In genomic region chr5:154761062-154761740, GRCh38 we compare ENCODE assay signal across 1 cellular context.
TF ChIP-seq lines count a peak whose summit lies in the region.

No MANE protein-coding gene starts in this region.

TF ChIP-seq in GM12878, 131 proteins besides CTCF, POLR2A, EP300 and RAD21 (continued from another document and continues in another):
- TF ChIP-seq EZH2 (IDR thresholded peaks at IDR 0.05; ENCODE audit: borderline replicate concordance, control insufficient read depth, low read depth, low read length) (no peak), SIN3A (IDR thresholded peaks at IDR 0.05; ENCODE audit: low read depth, low read length) (no peak), E4F1 (IDR thresholded peaks at IDR 0.05; ENCODE audit: borderline replicate concordance, partially characterized antibody) (no peak), NRF1 (conservative IDR thresholded peaks at IDR 0.05; ENCODE audit: low read depth, low read length) (no peak), IKZF1 (conservative IDR thresholded peaks at IDR 0.05) (peak; percentile 54), WRNIP1 (IDR thresholded peaks at IDR 0.05; ENCODE audit: borderline replicate concordance, low read depth, low read length) (no peak), RELA (IDR thresholded peaks at IDR 0.05; ENCODE audit: borderline replicate concordance, partially characterized antibody) (no peak), ZZZ3 (IDR thresholded peaks at IDR 0.05; ENCODE audit: control insufficient read depth, insufficient read length, low read depth) (no peak), TCF7 (IDR thresholded peaks at IDR 0.05; ENCODE audit: borderline replicate concordance) (no peak), HDAC2 (IDR thresholded peaks at IDR 0.05) (no peak), POLR2AphosphoS2 (IDR thresholded peaks at IDR 0.05; ENCODE audit: low read depth, low read length) (no peak), EED (IDR thresholded peaks at IDR 0.05; ENCODE audit: low read depth) (no peak), PAX8 (IDR thresholded peaks at IDR 0.05) (no peak), CREM (IDR thresholded peaks at IDR 0.05; ENCODE audit: low read depth) (no peak), NFYA (IDR thresholded peaks at IDR 0.05; ENCODE audit: borderline replicate concordance, low read depth, low read length) (no peak), IRF4 (IDR thresholded peaks at IDR 0.05; ENCODE audit: low read depth, low read length) (no peak), CHD1 (IDR thresholded peaks at IDR 0.05; ENCODE audit: low read depth, low read length) (no peak), MLLT1 (IDR thresholded peaks at IDR 0.05) (no peak), SRF (IDR thresholded peaks at IDR 0.05; ENCODE audit: low read depth in 2 of 2, low read length in 2 of 2) (no peak), MEF2B (IDR thresholded peaks at IDR 0.05; ENCODE audit: partially characterized antibody, poor library complexity, severe bottlenecking) (peak; percentile 42), SUPT20H (IDR thresholded peaks at IDR 0.05; ENCODE audit: borderline replicate concordance, control insufficient read depth, low read depth, low read length) (no peak), GATAD2B (conservative IDR thresholded peaks at IDR 0.05; ENCODE audit: low read depth) (peak; percentile 51; the same call in 1 of the 2 replicates), SMAD1 (IDR thresholded peaks at IDR 0.05; ENCODE audit: low read depth, partially characterized antibody) (no peak), BACH1 (IDR thresholded peaks at IDR 0.05; ENCODE audit: borderline replicate concordance) (0 out of 2 replicates have a peak, but pooled peaks have one; percentile 17), RUNX3 (IDR thresholded peaks at IDR 0.05; ENCODE audit: low read length) (peak; percentile 44), DPF2 (IDR thresholded peaks at IDR 0.05) (0 out of 2 replicates have a peak, but pooled peaks have one; percentile 19), NR2F1 (conservative IDR thresholded peaks at IDR 0.05) (peak; percentile 50; the same call in 1 of the 2 replicates), ESRRA (IDR thresholded peaks at IDR 0.05; ENCODE audit: low read length) (no peak), KLF5 (IDR thresholded peaks at IDR 0.05; ENCODE audit: partially characterized antibody) (no peak), CEBPB (IDR thresholded peaks at IDR 0.05; ENCODE audit: borderline replicate concordance in 1 of 2, low read depth in 2 of 2, low read length in 2 of 2) (no peak), YY1 (IDR thresholded peaks at IDR 0.05; ENCODE audit: low read depth, low read length) (peak; percentile 35; the same call in 1 of the 2 replicates), RFX5 (IDR thresholded peaks at IDR 0.05; ENCODE audit: low read depth, low read length) (no peak), NR2C1 (IDR thresholded peaks at IDR 0.05) (no peak), SUZ12 (IDR thresholded peaks at IDR 0.05; ENCODE audit: unreplicated experiment) (no peak), BCL11A (IDR thresholded peaks at IDR 0.05; ENCODE audit: low read depth, low read length) (no peak), IKZF2 (IDR thresholded peaks at IDR 0.05) (peak in 1 of 2 experiments; percentile 27; a peak in 1 of 4 replicates), NBN (IDR thresholded peaks at IDR 0.05) (no peak), ETV6 (conservative IDR thresholded peaks at IDR 0.05 in 1 of 2, IDR thresholded peaks at IDR 0.05 in 1 of 2; ENCODE audit: borderline replicate concordance in 1 of 2, low read depth in 1 of 2) (0 out of 4 replicates have a peak, but pooled peaks of 1 of the 2 experiments have one; percentile 51), MXI1 (IDR thresholded peaks at IDR 0.05; ENCODE audit: low read depth, low read length) (no peak), MAX (IDR thresholded peaks at IDR 0.05; ENCODE audit: low read depth, low read length) (no peak), USF2 (IDR thresholded peaks at IDR 0.05; ENCODE audit: borderline replicate concordance, low read depth, low read length) (no peak), TARDBP (IDR thresholded peaks at IDR 0.05; ENCODE audit: borderline replicate concordance) (no peak), POLR2AphosphoS5 (IDR thresholded peaks at IDR 0.05; ENCODE audit: low read length) (no peak), CHD4 (IDR thresholded peaks at IDR 0.05) (no peak), RCOR1 (conservative IDR thresholded peaks at IDR 0.05; ENCODE audit: low read depth, low read length) (no peak), ZNF207 (IDR thresholded peaks at IDR 0.05; ENCODE audit: borderline replicate concordance) (no peak), CBX3 (IDR thresholded peaks at IDR 0.05; ENCODE audit: borderline replicate concordance, low read depth) (no peak), ZSCAN29 (IDR thresholded peaks at IDR 0.05) (no peak), BMI1 (IDR thresholded peaks at IDR 0.05; ENCODE audit: borderline replicate concordance) (no peak), CBFB (IDR thresholded peaks at IDR 0.05; ENCODE audit: low read depth) (no peak), CBX5 (IDR thresholded peaks at IDR 0.05; ENCODE audit: low read depth) (no peak), JUND (IDR thresholded peaks at IDR 0.05; ENCODE audit: low read depth, low read length) (no peak), EGR1 (IDR thresholded peaks at IDR 0.05; ENCODE audit: borderline replicate concordance in 1 of 2, low read depth in 2 of 2, low read length in 2 of 2) (0 out of 3 replicates have a peak, but pooled peaks of 1 of the 2 experiments have one; percentile 12), STAT3 (IDR thresholded peaks at IDR 0.05; ENCODE audit: low read depth, low read length) (no peak), SREBF1 (IDR thresholded peaks at IDR 0.05; ENCODE audit: low read length) (no peak), HCFC1 (IDR thresholded peaks at IDR 0.05; ENCODE audit: low read length) (no peak), MYB (IDR thresholded peaks at IDR 0.05; ENCODE audit: borderline replicate concordance, low read depth, low read length) (no peak)
- TF ChIP-seq, protein P1, sequence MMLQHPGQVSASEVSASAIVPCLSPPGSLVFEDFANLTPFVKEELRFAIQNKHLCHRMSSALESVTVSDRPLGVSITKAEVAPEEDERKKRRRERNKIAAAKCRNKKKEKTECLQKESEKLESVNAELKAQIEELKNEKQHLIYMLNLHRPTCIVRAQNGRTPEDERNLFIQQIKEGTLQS (IDR thresholded peaks at IDR 0.05; ENCODE audit: borderline replicate concordance, extremely low read depth, low read depth, low read length): no peak
- TF ChIP-seq, protein P2, sequence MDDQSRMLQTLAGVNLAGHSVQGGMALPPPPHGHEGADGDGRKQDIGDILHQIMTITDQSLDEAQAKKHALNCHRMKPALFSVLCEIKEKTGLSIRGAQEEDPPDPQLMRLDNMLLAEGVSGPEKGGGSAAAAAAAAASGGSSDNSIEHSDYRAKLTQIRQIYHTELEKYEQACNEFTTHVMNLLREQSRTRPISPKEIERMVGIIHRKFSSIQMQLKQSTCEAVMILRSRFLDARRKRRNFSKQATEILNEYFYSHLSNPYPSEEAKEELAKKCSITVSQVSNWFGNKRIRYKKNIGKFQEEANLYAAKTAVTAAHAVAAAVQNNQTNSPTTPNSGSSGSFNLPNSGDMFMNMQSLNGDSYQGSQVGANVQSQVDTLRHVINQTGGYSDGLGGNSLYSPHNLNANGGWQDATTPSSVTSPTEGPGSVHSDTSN (IDR thresholded peaks at IDR 0.05; ENCODE audit: insufficient replicate concordance, low read depth, low read length): no peak
- TF ChIP-seq, protein P3, sequence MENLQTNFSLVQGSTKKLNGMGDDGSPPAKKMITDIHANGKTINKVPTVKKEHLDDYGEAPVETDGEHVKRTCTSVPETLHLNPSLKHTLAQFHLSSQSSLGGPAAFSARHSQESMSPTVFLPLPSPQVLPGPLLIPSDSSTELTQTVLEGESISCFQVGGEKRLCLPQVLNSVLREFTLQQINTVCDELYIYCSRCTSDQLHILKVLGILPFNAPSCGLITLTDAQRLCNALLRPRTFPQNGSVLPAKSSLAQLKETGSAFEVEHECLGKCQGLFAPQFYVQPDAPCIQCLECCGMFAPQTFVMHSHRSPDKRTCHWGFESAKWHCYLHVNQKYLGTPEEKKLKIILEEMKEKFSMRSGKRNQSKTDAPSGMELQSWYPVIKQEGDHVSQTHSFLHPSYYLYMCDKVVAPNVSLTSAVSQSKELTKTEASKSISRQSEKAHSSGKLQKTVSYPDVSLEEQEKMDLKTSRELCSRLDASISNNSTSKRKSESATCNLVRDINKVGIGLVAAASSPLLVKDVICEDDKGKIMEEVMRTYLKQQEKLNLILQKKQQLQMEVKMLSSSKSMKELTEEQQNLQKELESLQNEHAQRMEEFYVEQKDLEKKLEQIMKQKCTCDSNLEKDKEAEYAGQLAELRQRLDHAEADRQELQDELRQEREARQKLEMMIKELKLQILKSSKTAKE (IDR thresholded peaks at IDR 0.05; ENCODE audit: low read depth, poor library complexity, severe bottlenecking): no peak
- TF ChIP-seq, protein P4, sequence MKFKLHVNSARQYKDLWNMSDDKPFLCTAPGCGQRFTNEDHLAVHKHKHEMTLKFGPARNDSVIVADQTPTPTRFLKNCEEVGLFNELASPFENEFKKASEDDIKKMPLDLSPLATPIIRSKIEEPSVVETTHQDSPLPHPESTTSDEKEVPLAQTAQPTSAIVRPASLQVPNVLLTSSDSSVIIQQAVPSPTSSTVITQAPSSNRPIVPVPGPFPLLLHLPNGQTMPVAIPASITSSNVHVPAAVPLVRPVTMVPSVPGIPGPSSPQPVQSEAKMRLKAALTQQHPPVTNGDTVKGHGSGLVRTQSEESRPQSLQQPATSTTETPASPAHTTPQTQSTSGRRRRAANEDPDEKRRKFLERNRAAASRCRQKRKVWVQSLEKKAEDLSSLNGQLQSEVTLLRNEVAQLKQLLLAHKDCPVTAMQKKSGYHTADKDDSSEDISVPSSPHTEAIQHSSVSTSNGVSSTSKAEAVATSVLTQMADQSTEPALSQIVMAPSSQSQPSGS (IDR thresholded peaks at IDR 0.05; ENCODE audit: low read length): no peak
- TF ChIP-seq, protein P5, sequence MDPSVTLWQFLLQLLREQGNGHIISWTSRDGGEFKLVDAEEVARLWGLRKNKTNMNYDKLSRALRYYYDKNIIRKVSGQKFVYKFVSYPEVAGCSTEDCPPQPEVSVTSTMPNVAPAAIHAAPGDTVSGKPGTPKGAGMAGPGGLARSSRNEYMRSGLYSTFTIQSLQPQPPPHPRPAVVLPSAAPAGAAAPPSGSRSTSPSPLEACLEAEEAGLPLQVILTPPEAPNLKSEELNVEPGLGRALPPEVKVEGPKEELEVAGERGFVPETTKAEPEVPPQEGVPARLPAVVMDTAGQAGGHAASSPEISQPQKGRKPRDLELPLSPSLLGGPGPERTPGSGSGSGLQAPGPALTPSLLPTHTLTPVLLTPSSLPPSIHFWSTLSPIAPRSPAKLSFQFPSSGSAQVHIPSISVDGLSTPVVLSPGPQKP (IDR thresholded peaks at IDR 0.05; ENCODE audit: low read depth, low read length): 0 out of 2 replicates have a peak, but pooled peaks have one; percentile 18
